ENCODE assay signal across 8 cellular contexts in genomic region chr1:228081578-228082259, GRCh38. TPM values are rescaled to one million over a fixed set of nuclear protein-coding genes. Genes with fewer than 3 reads are reported as not detected.
A peak's percentile ranks its signal among the peaks of the same experiment; 100 is the strongest.
DNase-seq lines count a peak whose midpoint lies in the region; ATAC-seq and TF ChIP-seq lines count a peak whose summit lies in the region.

No MANE protein-coding gene starts in this region.

- DNase-seq in stimulated activated CD4-positive, alpha-beta T cell treated with anti-CD3 and anti-CD28 coated beads, Interleukin-4, amount 100 ng/mL, for 24 hours, result peak; percentile 21
- no peak for DNase-seq in stimulated activated CD4-positive, alpha-beta T cell treated with anti-CD3 and anti-CD28 coated beads, Interleukin-12 subunit alpha, Interleukin-12 subunit beta, amount 100 ng/mL, for 4 hours
- no peak for DNase-seq in T-cell
- peak; percentile 61 to 65 for DNase-seq in erythroblast (lab: John Stamatoyannopoulos, UW)
- DNase-seq in neural progenitor cell (ENCODE audit: low spot score), result peak; percentile 75
- no peak for DNase-seq in amniotic stem cell (lab: John Stamatoyannopoulos, UW)
- DNase-seq in NCI-H2107 (lab: John Stamatoyannopoulos, UW), result no peak

- H3K4me1 ChIP-seq in neural progenitor cell, result peaks cover 31% of the 10 kb centered on the region

- H3K27ac ChIP-seq in neural progenitor cell, result peak overlapping the region; percentile 28

- peaks cover 6% of the 10 kb centered on the region for H3F3A ChIP-seq in neural progenitor cell (ENCODE audit: low read depth)

- H4K20me1 ChIP-seq in neural progenitor cell (ENCODE audit: low read depth), result peaks cover 39% of the 10 kb centered on the region

- peak overlapping the region; percentile 100 for H3K4me3 ChIP-seq in neural progenitor cell

- POLR2A ChIA-PET in T-cell (lab: Charles Lee), result interaction anchor here (0.6 to 1.4 kb wide), 5 partner anchors 11 to 377 kb away, joined by 3 to 6 read pairs (median 4); partner anchors contain the start of gene IBA57 (in 1 of the 2)

- CTCF ChIA-PET in T-cell (lab: Charles Lee), result interaction anchor here (1.0 to 1.2 kb wide), 4 partner anchors 24 to 405 kb away, joined by 3 to 4 read pairs (median 4); partner anchors contain the start of genes MRPL55 (in 1 of the 2) and RNF187 (in 1 of the 2)

- H3K27ac Mint-ChIP-seq in T-cell, result no peak overlapping the region
- peak overlapping the region; percentile 81 for H3K27ac Mint-ChIP-seq in neural progenitor cell

- peak overlapping the region; percentile 53 for H2AFZ ChIP-seq in neural progenitor cell (replicated peaks)

- H3K4me2 ChIP-seq in neural progenitor cell, result peak overlapping the region; percentile 97

- no peak overlapping the region for H3K9ac ChIP-seq in neural progenitor cell

- ATAC-seq in HG03025 (IDR thresholded peaks at IDR 0.05; ENCODE audit: low FRiP score, unreplicated experiment) (peak; percentile 17), T-cell (replicated peaks in 1 of 4) (peak; percentile 1 to 24 (median 10))

- H3K9me3 Mint-ChIP-seq in T-cell (no peaks in the 10 kb centered on the region), neural progenitor cell (peaks cover 2% of the 10 kb centered on the region)

- TF ChIP-seq POLR2A in erythroblast (IDR thresholded peaks at IDR 0.05; ENCODE audit: low read length), result no peak

- H3K36me3 Mint-ChIP-seq in T-cell (peaks cover 16% of the 10 kb centered on the region), neural progenitor cell (peaks cover 9% of the 10 kb centered on the region)

- H3K27me3 ChIP-seq in neural progenitor cell, result peaks cover 2% of the 10 kb centered on the region

- H3K9me3 ChIP-seq in neural progenitor cell (ENCODE audit: low read depth), result no peaks in the 10 kb centered on the region

- TF ChIP-seq CTCF in neural progenitor cell (IDR thresholded peaks at IDR 0.05), result no peak

- H3K4me3 Mint-ChIP-seq in T-cell (peak overlapping the region; percentile 75 to 94 (median 82)), neural progenitor cell (peak overlapping the region; percentile 84)

- H3K27me3 Mint-ChIP-seq in T-cell (no peaks in the 10 kb centered on the region), neural progenitor cell (ENCODE audit: insufficient read depth, low read depth) (peaks cover 9% of the 10 kb centered on the region)

- H3K79me2 ChIP-seq in neural progenitor cell (ENCODE audit: low read depth), result peaks cover 42% of the 10 kb centered on the region

- no peaks in the 10 kb centered on the region for H3K36me3 ChIP-seq in neural progenitor cell

- H3K4me1 Mint-ChIP-seq in T-cell (peaks cover 43 to 54% (median 49%) of the 10 kb centered on the region in 3 donors), neural progenitor cell (peaks cover 44% of the 10 kb centered on the region)

RNA-seq across cellular contexts. Expression of gene ARF1, which starts 0.8 kb away (rescaled TPM):
- total RNA-seq in T-cell, result 100 to 1,000 TPM; 232 to 309 (median 258) TPM
- 95.1 and 147 TPM in 2 replicates for total RNA-seq in neural progenitor cell (ENCODE audit: low replicate concordance)

RNA-seq across cellular contexts. Expression of gene C1orf35, which starts 21.4 kb away (rescaled TPM):
- 10 to 100 TPM; 19.7 to 34.0 (median 32.3) TPM for total RNA-seq in T-cell
- 11.8 and 19.7 TPM in 2 replicates for total RNA-seq in neural progenitor cell (ENCODE audit: low replicate concordance)

RNA-seq across cellular contexts. Expression of gene MRPL55, which starts 27.4 kb away (rescaled TPM):
- 10 to 100 TPM; 49.7 to 63.5 (median 55.9) TPM for total RNA-seq in T-cell
- 42.4 and 68.3 TPM in 2 replicates for total RNA-seq in neural progenitor cell (ENCODE audit: low replicate concordance)

RNA-seq across cellular contexts. Expression of gene GUK1, which starts 58.4 kb away (rescaled TPM):
- total RNA-seq in T-cell (100 to 1,000 TPM; 201 to 318 (median 223) TPM), neural progenitor cell (ENCODE audit: low replicate concordance) (87.7 and 119 TPM in 2 replicates)

Comparison
In these comparisons a context has a peak if more than half of its experiments do, and no peak if none do; other contexts are left out.
1. DNase-seq: peak in stimulated activated CD4-positive, alpha-beta T cell treated with anti-CD3 and anti-CD28 coated beads, Interleukin-4, amount 100 ng/mL, for 24 hours (single experiment), erythroblast (2 of 2) and neural progenitor cell (single experiment); none in stimulated activated CD4-positive, alpha-beta T cell treated with anti-CD3 and anti-CD28 coated beads, Interleukin-12 subunit alpha, Interleukin-12 subunit beta, amount 100 ng/mL, for 4 hours (single experiment), T-cell (0 of 34), amniotic stem cell (single experiment) and NCI-H2107 (single experiment).